Comparison of ENCODE assay signal across 8 cellular contexts in genomic region chr5:159773062-159773924, GRCh38.
DNase-seq lines count a peak whose midpoint lies in the region; ATAC-seq and TF ChIP-seq lines count a peak whose summit lies in the region.

No MANE protein-coding gene starts in this region.

- H3K4me1 Mint-ChIP-seq in CD8-positive, alpha-beta memory T cell, result peaks cover 6 to 10% (median 10%) of the 10 kb centered on the region in 3 donors
- peaks cover 16% of the 10 kb centered on the region for H3K4me1 Mint-ChIP-seq in activated naive CD8-positive, alpha-beta T cell (ENCODE audit: low read depth)
- no peaks in the 10 kb centered on the region for H3K4me1 Mint-ChIP-seq in glutamatergic neuron (ENCODE audit: low read depth, unreplicated experiment)

- H3K36me3 ChIP-seq in CD8-positive, alpha-beta memory T cell (ENCODE audit: insufficient read depth, low read length), result no peaks in the 10 kb centered on the region
- H3K36me3 ChIP-seq in ovary (no peaks in the 10 kb centered on the region), thoracic aorta (no peaks in the 10 kb centered on the region)

- H3K27ac Mint-ChIP-seq in CD8-positive, alpha-beta memory T cell, result peak overlapping the region in 6 of 8 donors; percentile 12 to 79 (median 69)
- H3K27ac Mint-ChIP-seq in activated naive CD8-positive, alpha-beta T cell, result peak overlapping the region; percentile 81
- H3K27ac Mint-ChIP-seq in glutamatergic neuron (ENCODE audit: unreplicated experiment), result no peak overlapping the region

- H3K4me3 ChIP-seq in CD8-positive, alpha-beta memory T cell (ENCODE audit: low read length), result no peak overlapping the region
- H3K4me3 ChIP-seq in ovary (peak overlapping the region; percentile 22), thoracic aorta (peak overlapping the region; percentile 72)

- no peaks in the 10 kb centered on the region for H3K27me3 ChIP-seq in CD8-positive, alpha-beta memory T cell (ENCODE audit: insufficient read depth, low read length, poor library complexity, severe bottlenecking)
- H3K27me3 ChIP-seq in ovary (no peaks in the 10 kb centered on the region), thoracic aorta (replicated peaks; ENCODE audit: insufficient read depth) (no peaks in the 10 kb centered on the region)

- CTCF ChIA-PET in CD8-positive, alpha-beta memory T cell (lab: Charles Lee), result no interaction called here

- ATAC-seq in GM19397 (IDR thresholded peaks at IDR 0.05; ENCODE audit: unreplicated experiment) (peak; percentile 83), HG03520 (IDR thresholded peaks at IDR 0.05; ENCODE audit: unreplicated experiment) (peak; percentile 94), thoracic aorta (ENCODE audit: insufficient number of reproducible peaks, low FRiP score, low read depth) (peak; percentile 63)

- POLR2A ChIA-PET in CD8-positive, alpha-beta memory T cell (lab: Charles Lee), result no interaction called here

- peak; percentile 38 for TF ChIP-seq POLR2A in ovary (IDR thresholded peaks at IDR 0.05)

- peak overlapping the region; percentile 68 to 79 (median 74) for H3K4me3 Mint-ChIP-seq in CD8-positive, alpha-beta memory T cell
- peak overlapping the region; percentile 69 for H3K4me3 Mint-ChIP-seq in activated naive CD8-positive, alpha-beta T cell
- H3K4me3 Mint-ChIP-seq in glutamatergic neuron (ENCODE audit: unreplicated experiment), result peak overlapping the region; percentile 84

- no peaks in the 10 kb centered on the region for H3K36me3 Mint-ChIP-seq in CD8-positive, alpha-beta memory T cell
- H3K36me3 Mint-ChIP-seq in activated naive CD8-positive, alpha-beta T cell, result no peaks in the 10 kb centered on the region
- H3K36me3 Mint-ChIP-seq in glutamatergic neuron (ENCODE audit: unreplicated experiment), result no peaks in the 10 kb centered on the region

- WGBS in ovary, 3 donors, result 2 to 4% (median 3%) methylated on average over 63 to 71 of the region's 71 CpGs

- peak; percentile 1 to 72 (median 60) for DNase-seq in CD8-positive, alpha-beta memory T cell
- DNase-seq in SHP77 treated with DMSO at 0.1 percent for 48 hours (lab: John Stamatoyannopoulos, UW) (peak; percentile 12), glutamatergic neuron (peak; percentile 67), ovary (peak; percentile 83 to 91 (median 88)), thoracic aorta (ENCODE audit: low spot score) (peak; percentile 64)

- TF ChIP-seq CTCF in glutamatergic neuron (IDR thresholded peaks at IDR 0.05; ENCODE audit: partially characterized antibody, unreplicated experiment) (no peak), ovary (IDR thresholded peaks at IDR 0.05) (peak in 1 of 3 donors; percentile 30), thoracic aorta (IDR thresholded peaks at IDR 0.05) (peak; percentile 30)

- TF ChIP-seq EP300 in ovary (IDR thresholded peaks at IDR 0.05), result peak; percentile 30

- no peaks in the 10 kb centered on the region for H3K4me1 ChIP-seq in CD8-positive, alpha-beta memory T cell (ENCODE audit: insufficient read depth, low read length)
- H3K4me1 ChIP-seq in ovary (ENCODE audit: insufficient read depth), result peaks cover 2% of the 10 kb centered on the region
- H3K4me1 ChIP-seq in thoracic aorta (ENCODE audit: control insufficient read depth in 1 of 2, low read depth in 2 of 2), result peaks cover 17 to 47% of the 10 kb centered on the region in 2 donors

- H3K9me3 Mint-ChIP-seq in CD8-positive, alpha-beta memory T cell, result peaks cover 0 to 1% (median 0%) of the 10 kb centered on the region in 5 donors
- no peaks in the 10 kb centered on the region for H3K9me3 Mint-ChIP-seq in activated naive CD8-positive, alpha-beta T cell (ENCODE audit: low read depth)
- peaks cover 2% of the 10 kb centered on the region for H3K9me3 Mint-ChIP-seq in glutamatergic neuron (ENCODE audit: unreplicated experiment)

- H3K27ac ChIP-seq in CD8-positive, alpha-beta memory T cell (ENCODE audit: low read depth, low read length), result no peak overlapping the region
- H3K27ac ChIP-seq in ovary (peak overlapping the region in 1 of 2 donors; percentile 36), thoracic aorta (peak overlapping the region; percentile 84 to 92)

- no peaks in the 10 kb centered on the region for H3K9me3 ChIP-seq in CD8-positive, alpha-beta memory T cell (ENCODE audit: low read length)
- H3K9me3 ChIP-seq in ovary, result no peaks in the 10 kb centered on the region
- H3K9me3 ChIP-seq in thoracic aorta, result no peaks in the 10 kb centered on the region

- intact Hi-C loops in ovary (cut with DNase I), result loop anchor here in 2 of 4 donors (10.0 kb wide), 1 partner anchor 142 kb away; the partner anchor contains the start of gene ADRA1B (in 2 of the 2)

- H3K27me3 Mint-ChIP-seq in CD8-positive, alpha-beta memory T cell, result peaks cover 5 to 29% of the 10 kb centered on the region in 2 donors
- peaks cover 11% of the 10 kb centered on the region for H3K27me3 Mint-ChIP-seq in activated naive CD8-positive, alpha-beta T cell
- H3K27me3 Mint-ChIP-seq in glutamatergic neuron (ENCODE audit: unreplicated experiment), result peaks cover 2% of the 10 kb centered on the region

Comparison
In these comparisons a context has a peak if more than half of its experiments do, and no peak if none do; other contexts are left out.
1. DNase-seq: peak in every context shown above with its lines; median percentile 88 in ovary; 67 in glutamatergic neuron; 64 in thoracic aorta; 60 in CD8-positive, alpha-beta memory T cell; 12 in SHP77 treated with DMSO at 0.1 percent for 48 hours.